In genomic region chr11:85725510-85726258, GRCh38 we compare ENCODE assay signal across 1 cellular context.
TF ChIP-seq lines count a peak whose summit lies in the region.

No MANE protein-coding gene starts in this region.

TF ChIP-seq in GM23338, 12 proteins besides CTCF, POLR2A, EP300 and RAD21:
- TF ChIP-seq ZNF462 (CRISPR knock-in tag; IDR thresholded peaks at IDR 0.05) (no peak), EZH2phosphoT487 (IDR thresholded peaks at IDR 0.05; ENCODE audit: unreplicated experiment) (no peak), ZNF114 (CRISPR knock-in tag; IDR thresholded peaks at IDR 0.05) (no peak), STAT1 (IDR thresholded peaks at IDR 0.05; ENCODE audit: unreplicated experiment) (no peak)
